Comparison of ENCODE assay signal across 17 cellular contexts in the genomic region with DNA sequence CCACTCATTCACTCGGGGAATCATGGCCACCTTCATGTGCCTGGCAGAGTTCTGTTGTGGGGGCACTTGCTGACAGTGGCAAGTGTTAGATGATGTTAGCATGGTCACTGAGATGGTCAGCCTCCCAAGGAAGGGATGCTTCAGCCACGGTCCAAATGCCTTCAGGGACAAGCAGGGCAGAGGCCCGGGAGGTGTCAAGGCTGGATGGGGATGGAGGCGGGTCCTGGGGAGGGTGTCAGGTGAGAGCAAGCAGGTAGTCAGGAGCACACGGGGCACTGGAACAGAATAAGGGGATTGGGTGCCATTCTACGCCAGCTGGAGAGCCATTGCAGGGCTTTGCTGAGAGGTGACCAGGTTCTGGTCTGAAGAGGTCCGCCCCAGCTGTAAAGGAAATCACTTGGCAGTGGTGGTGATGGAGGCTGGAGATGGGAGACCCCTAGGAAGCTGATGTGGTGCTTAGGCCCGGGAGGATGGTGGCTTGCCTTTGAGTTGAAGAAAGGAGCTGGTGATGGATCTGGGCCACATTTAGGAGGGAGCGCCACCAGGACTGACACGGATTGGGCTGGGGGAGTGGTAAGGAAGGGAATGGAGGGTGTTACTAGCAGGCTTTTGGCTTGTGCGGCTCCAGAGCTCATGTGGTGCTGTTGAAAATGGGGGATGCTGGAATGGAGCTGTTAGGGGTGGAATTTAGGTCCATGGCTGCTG. TPM values are rescaled to one million over a fixed set of nuclear protein-coding genes. Genes with fewer than 3 reads are reported as not detected.
DNase-seq lines count a peak whose midpoint lies in the region; ATAC-seq and TF ChIP-seq lines count a peak whose summit lies in the region.
"Had no signal": no experiment of that assay in that cellular context is flagged by ENCODE, and none has a peak within 500 bp of the region (broad histone marks: within the 10 kb centered on the region; RNA-seq: fewer than 3 reads in every experiment).

No MANE protein-coding gene starts in this region.

- peaks cover 0 to 6% of the 10 kb centered on the region in 2 donors for H3K4me1 ChIP-seq in thoracic aorta (ENCODE audit: control insufficient read depth in 1 of 2, low read depth in 2 of 2)

- ATAC-seq in thoracic aorta (ENCODE audit: insufficient number of reproducible peaks, low FRiP score, low read depth), result peak; percentile 15
- no peak for ATAC-seq in GM18867 (IDR thresholded peaks at IDR 0.05; ENCODE audit: unreplicated experiment)
- no peak for ATAC-seq in HG02840 (IDR thresholded peaks at IDR 0.05; ENCODE audit: low FRiP score, unreplicated experiment)

- no peaks in the 10 kb centered on the region for H3K27me3 ChIP-seq in thoracic aorta (replicated peaks; ENCODE audit: insufficient read depth)
- H3K27me3 ChIP-seq: cardiac muscle cell had no signal

- peak overlapping the region; percentile 45 for H3K27ac Mint-ChIP-seq in activated naive CD4-positive, alpha-beta T cell treated with anti-CD3 and anti-CD28 coated beads, Interleukin-2, amount 10 ng/mL, durations not matched to agents 7 days and 5 days
- H3K27ac Mint-ChIP-seq in glutamatergic neuron (ENCODE audit: unreplicated experiment), result peak overlapping the region; percentile 40
- H3K27ac Mint-ChIP-seq: activated B cell treated with CpG ODN at 0.5 μM for 24 hours; B cell; stimulated activated memory B cell treated with anti-CD40 and anti-IgM and Interleukin-4, amounts not matched to agents 10 μg/mL and 1 μg/mL and 100 μg/mL, for 72 hours had no signal

- H3K9me3 Mint-ChIP-seq in activated naive CD4-positive, alpha-beta T cell treated with anti-CD3 and anti-CD28 coated beads, Interleukin-2, amount 10 ng/mL, durations not matched to agents 7 days and 5 days, result no peaks in the 10 kb centered on the region
- H3K9me3 Mint-ChIP-seq in glutamatergic neuron (ENCODE audit: unreplicated experiment), result peaks cover 15% of the 10 kb centered on the region
- H3K9me3 Mint-ChIP-seq: activated B cell treated with CpG ODN at 0.5 μM for 24 hours; immature natural killer cell; stimulated activated memory B cell treated with anti-CD40 and anti-IgM and Interleukin-4, amounts not matched to agents 10 μg/mL and 1 μg/mL and 100 μg/mL, for 72 hours had no signal

- H3K4me3 Mint-ChIP-seq in activated naive CD4-positive, alpha-beta T cell treated with anti-CD3 and anti-CD28 coated beads, Interleukin-2, amount 10 ng/mL, durations not matched to agents 7 days and 5 days, result no peak overlapping the region
- H3K4me3 Mint-ChIP-seq in glutamatergic neuron (ENCODE audit: unreplicated experiment), result peak overlapping the region; percentile 59
- H3K4me3 Mint-ChIP-seq: activated B cell treated with CpG ODN at 0.5 μM for 24 hours; B cell; immature natural killer cell; stimulated activated memory B cell treated with anti-CD40 and anti-IgM and Interleukin-4, amounts not matched to agents 10 μg/mL and 1 μg/mL and 100 μg/mL, for 72 hours had no signal

- no peak overlapping the region for H3K4me3 ChIP-seq in thoracic aorta
- H3K4me3 ChIP-seq: cardiac muscle cell, GM23248, SK-N-MC had no signal

- no peak for DNase-seq in activated naive CD4-positive, alpha-beta T cell treated with anti-CD3 and anti-CD28 coated beads, Interleukin-2, amount 10 ng/mL, durations not matched to agents 7 days and 5 days
- no peak for DNase-seq in activated naive CD4-positive, alpha-beta T cell (lab: John Stamatoyannopoulos, UW)
- DNase-seq in T1000 (lab: John Stamatoyannopoulos, UW) (peak; percentile 19), glutamatergic neuron (no peak), thoracic aorta (ENCODE audit: low spot score) (no peak)
- no peak for DNase-seq in stimulated activated CD4-positive, alpha-beta T cell treated with anti-CD3 and anti-CD28 coated beads, Interleukin-1b, Interleukin-23, amount 100 ng/mL, for 48 hours
- DNase-seq: activated gamma-delta T cell, NCI-H510A had no signal

- H3K4me1 Mint-ChIP-seq in activated naive CD4-positive, alpha-beta T cell treated with anti-CD3 and anti-CD28 coated beads, Interleukin-2, amount 10 ng/mL, durations not matched to agents 7 days and 5 days, result peaks cover 3% of the 10 kb centered on the region
- H3K4me1 Mint-ChIP-seq in glutamatergic neuron (ENCODE audit: low read depth, unreplicated experiment), result peaks cover 53% of the 10 kb centered on the region
- H3K4me1 Mint-ChIP-seq: activated B cell treated with CpG ODN at 0.5 μM for 24 hours, B cell had no signal

- CTCF ChIA-PET in activated naive CD4-positive, alpha-beta T cell treated with anti-CD3 and anti-CD28 coated beads, Interleukin-2, amount 10 ng/mL, durations not matched to agents 7 days and 5 days (lab: Charles Lee), result interaction anchor here (0.6 to 4.3 kb wide), 35 partner anchors 8 to 835 kb away, joined by 3 to 37 read pairs (median 4); a partner anchor contains a TSS

- H3K36me3 ChIP-seq in thoracic aorta, result no peaks in the 10 kb centered on the region
- H3K36me3 ChIP-seq: cardiac muscle cell had no signal

- H3K27ac ChIP-seq in thoracic aorta, result no peak overlapping the region
- H3K27ac ChIP-seq: GM23248, SK-N-MC had no signal

- H3K9me3 ChIP-seq in thoracic aorta, result no peaks in the 10 kb centered on the region

- no peaks in the 10 kb centered on the region for H3K36me3 Mint-ChIP-seq in activated naive CD4-positive, alpha-beta T cell treated with anti-CD3 and anti-CD28 coated beads, Interleukin-2, amount 10 ng/mL, durations not matched to agents 7 days and 5 days
- H3K36me3 Mint-ChIP-seq in glutamatergic neuron (ENCODE audit: unreplicated experiment), result no peaks in the 10 kb centered on the region
- H3K36me3 Mint-ChIP-seq: immature natural killer cell; stimulated activated memory B cell treated with anti-CD40 and anti-IgM and Interleukin-4, amounts not matched to agents 10 μg/mL and 1 μg/mL and 100 μg/mL, for 72 hours had no signal

- TF ChIP-seq CTCF in glutamatergic neuron (IDR thresholded peaks at IDR 0.05; ENCODE audit: partially characterized antibody, unreplicated experiment) (no peak), thoracic aorta (IDR thresholded peaks at IDR 0.05) (no peak)

- H3K27me3 Mint-ChIP-seq in activated naive CD4-positive, alpha-beta T cell treated with anti-CD3 and anti-CD28 coated beads, Interleukin-2, amount 10 ng/mL, durations not matched to agents 7 days and 5 days, result peaks cover 45% of the 10 kb centered on the region
- H3K27me3 Mint-ChIP-seq in glutamatergic neuron (ENCODE audit: unreplicated experiment), result peaks cover 19% of the 10 kb centered on the region

RNA-seq across cellular contexts. Expression of a gene that starts 24.1 kb away (rescaled TPM):
- total RNA-seq in glutamatergic neuron (ENCODE audit: unreplicated experiment), result 406 TPM
- total RNA-seq in thoracic aorta, result 10 to 100 TPM; 52.1 to 62.8 TPM

RNA-seq across cellular contexts. Expression of a gene that starts 27.1 kb away (rescaled TPM):
- 45.7 TPM for total RNA-seq in glutamatergic neuron (ENCODE audit: unreplicated experiment)
- total RNA-seq in thoracic aorta, result 10 to 100 TPM; 25.7 to 35.2 TPM

RNA-seq across cellular contexts. Expression of a gene that starts 29.8 kb away (rescaled TPM):
- total RNA-seq in glutamatergic neuron (ENCODE audit: unreplicated experiment), result 64.7 TPM
- total RNA-seq in thoracic aorta, result 100 to 1,000 TPM in 1 of 2 donors, 10 to 100 TPM in 1; 59.0 to 110 TPM

RNA-seq across cellular contexts. Expression of a gene that starts 51.0 kb away (rescaled TPM):
- 99.4 TPM for total RNA-seq in glutamatergic neuron (ENCODE audit: unreplicated experiment)
- 100 to 1,000 TPM in 1 of 2 donors, 10 to 100 TPM in 1; 89.1 to 119 TPM for total RNA-seq in thoracic aorta

RNA-seq across cellular contexts. Expression of a gene that starts 52.7 kb away (rescaled TPM):
- total RNA-seq in glutamatergic neuron (ENCODE audit: unreplicated experiment) (52.9 TPM), thoracic aorta (1 to 10 TPM; 1.8 to 3.1 TPM)
